In the genomic region with DNA sequence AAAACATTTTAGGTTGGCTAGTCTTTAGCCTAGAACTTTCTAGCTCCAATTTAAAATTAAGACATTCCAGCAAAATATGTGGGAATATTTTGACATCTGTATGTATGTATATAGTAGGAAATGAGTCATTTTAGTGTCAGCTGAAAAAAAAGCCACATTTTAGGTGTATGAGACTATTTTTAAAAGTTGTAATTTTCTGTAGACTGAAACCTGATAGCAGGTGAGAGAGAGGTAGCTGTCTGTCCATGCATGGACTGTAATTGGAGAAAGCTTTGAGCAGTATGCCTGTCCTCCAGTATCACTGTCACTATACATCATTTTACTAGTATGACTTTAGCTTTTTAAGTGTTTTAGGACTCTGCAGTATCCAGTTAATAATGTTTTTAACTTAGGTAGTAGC, we compare ENCODE assay signal across 21 cellular contexts. TPM values are rescaled to one million over a fixed set of nuclear protein-coding genes. Genes with fewer than 3 reads are reported as not detected.
"Had no signal": no experiment of that assay in that cellular context is flagged by ENCODE, and none has a peak within 500 bp of the region (broad histone marks: within the 10 kb centered on the region; RNA-seq: fewer than 3 reads in every experiment).

No MANE protein-coding gene starts in this region.

- ATAC-seq: activated T-cell treated with anti-CD3 and anti-CD28 coated beads, Interleukin-2, amount 50 U/mL, for 72 hours; effector memory CD8-positive, alpha-beta T cell had no signal

- H3K4me2 ChIP-seq: hepatocyte had no signal

- H3K27ac ChIP-seq: epithelial cell of prostate, hepatocyte, left ventricle myocardium inferior, right atrium auricular region, skin epidermis, tibial nerve, uterus had no signal

- H2AFZ ChIP-seq: hepatocyte had no signal

- DNase-seq: activated CD4-positive, alpha-beta T cell treated with anti-CD3 and anti-CD28 coated beads, Interleukin-2, amount 10 ng/mL, durations not matched to agents 7 days and 5 days; activated CD8-positive, alpha-beta memory T cell treated with anti-CD3 and anti-CD28 coated beads, Interleukin-2, amount 50 U/mL, for 48 hours; activated gamma-delta T cell; activated naive CD8-positive, alpha-beta T cell treated with anti-CD3 and anti-CD28 coated beads for 36 hours; activated T-cell treated with anti-CD3 and anti-CD28 coated beads, Interleukin-2, amount 50 U/mL, for 72 hours; amygdala; cerebellar nuclear complex; effector memory CD8-positive, alpha-beta T cell; left ventricle myocardium inferior; occipital lobe; stimulated activated CD4-positive, alpha-beta T cell treated with anti-CD3 and anti-CD28 coated beads, Interleukin-4, amount 100 ng/mL, for 24 hours; stimulated activated CD8-positive, alpha-beta memory T cell treated with anti-CD3 and anti-CD28 coated beads, Interleukin-4, amount 100 ng/mL, for 48 hours; stimulated activated naive CD4-positive, alpha-beta T cell treated with Interleukin-2 at 50 U/mL for 16 hours; substantia nigra; T-helper 9 cell; uterus had no signal

- H3K79me2 ChIP-seq: hepatocyte had no signal

- H3K27me3 ChIP-seq: hepatocyte, right atrium auricular region, tibial nerve, uterus had no signal

- H3K4me1 ChIP-seq: left ventricle myocardium inferior, right atrium auricular region, uterus had no signal

- H3K9me3 ChIP-seq: right atrium auricular region, tibial nerve, uterus had no signal

- H3K4me3 ChIP-seq: hepatocyte, left ventricle myocardium inferior, right atrium auricular region, skin epidermis, tibial nerve, uterus had no signal

- H3K36me3 ChIP-seq: left ventricle myocardium inferior, right atrium auricular region, tibial nerve, uterus had no signal

RNA-seq across cellular contexts. Expression of a gene that starts 26.1 kb away (rescaled TPM):
- total RNA-seq: activated CD4-positive, alpha-beta T cell treated with anti-CD3 and anti-CD28 coated beads, Interleukin-2, amount 10 ng/mL, durations not matched to agents 7 days and 5 days; activated naive CD8-positive, alpha-beta T cell treated with anti-CD3 and anti-CD28 coated beads for 36 hours; activated T-cell treated with anti-CD3 and anti-CD28 coated beads, Interleukin-2, amount 50 U/mL, for 72 hours had no signal
